9 cellular contexts compared by ENCODE assay signal in the genomic region with DNA sequence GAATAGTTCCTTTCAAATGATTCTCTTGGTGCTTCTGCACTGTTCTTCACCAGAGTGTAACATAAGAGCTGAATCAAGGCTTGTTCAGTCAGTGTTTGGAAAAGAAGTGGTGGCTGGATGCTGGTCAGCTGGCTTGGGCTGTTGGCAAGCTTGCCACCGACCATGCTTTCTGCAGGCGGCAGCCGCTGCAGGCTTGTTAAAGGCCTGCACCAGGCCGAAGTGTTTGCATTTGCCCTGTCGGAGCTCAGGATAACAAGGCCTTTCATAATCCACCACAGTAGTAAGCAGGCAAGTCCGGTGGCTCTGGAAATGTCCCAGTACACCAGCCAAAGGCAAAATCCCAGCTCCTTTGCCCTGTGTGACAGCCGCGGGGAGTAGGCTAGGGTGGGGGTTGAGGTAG. TPM values are rescaled to one million over a fixed set of nuclear protein-coding genes. Genes with fewer than 3 reads are reported as not detected.
DNase-seq lines count a peak whose midpoint lies in the region; ATAC-seq and TF ChIP-seq lines count a peak whose summit lies in the region.
"Had no signal": no experiment of that assay in that cellular context is flagged by ENCODE, and none has a peak within 500 bp of the region (broad histone marks: within the 10 kb centered on the region; RNA-seq: fewer than 3 reads in every experiment).

No MANE protein-coding gene starts in this region.

- intact Hi-C loops in right cardiac atrium (cut with DNase I) (no loop called here), stomach (cut with DNase I; ENCODE audit: low total_unique reads) (no loop called here)

- TF ChIP-seq CTCF in stomach (IDR thresholded peaks at IDR 0.05) = no peak

- H3K9me3 ChIP-seq in right cardiac atrium (ENCODE audit: control insufficient read depth, low read length) (no peaks in the 10 kb centered on the region), stomach (no peaks in the 10 kb centered on the region)

- H3K4me3 ChIP-seq in right cardiac atrium (ENCODE audit: low read length) = no peak overlapping the region
- H3K4me3 ChIP-seq in stomach = no peak overlapping the region

- TF ChIP-seq POLR2A in stomach (IDR thresholded peaks at IDR 0.05) = no peak

- peaks cover 4% of the 10 kb centered on the region for H3K4me1 Mint-ChIP-seq in activated T-cell treated with anti-CD3 and anti-CD28 coated beads, Interleukin-2, amount 50 U/mL, for 4 hours (ENCODE audit: low read depth)

- TF ChIP-seq EP300 in stomach (IDR thresholded peaks at IDR 0.05) = no peak

- H3K9me3 Mint-ChIP-seq in activated T-cell treated with anti-CD3 and anti-CD28 coated beads, Interleukin-2, amount 50 U/mL, for 4 hours = no peaks in the 10 kb centered on the region
- H3K9me3 Mint-ChIP-seq: T-cell had no signal

- H3K27ac ChIP-seq in right cardiac atrium (ENCODE audit: low read length) (peak overlapping the region; percentile 68), stomach (peak overlapping the region; percentile 16 to 69 (median 45))

- ATAC-seq in GM21390 (IDR thresholded peaks at IDR 0.05; ENCODE audit: unreplicated experiment) (peak; percentile 14), right cardiac atrium (peak; percentile 87 to 94), HG03378 (IDR thresholded peaks at IDR 0.05; ENCODE audit: unreplicated experiment) (no peak), HG02588 (IDR thresholded peaks at IDR 0.05; ENCODE audit: unreplicated experiment) (no peak), HG03039 (IDR thresholded peaks at IDR 0.05; ENCODE audit: unreplicated experiment) (no peak)
- ATAC-seq in activated T-cell treated with anti-CD3 and anti-CD28 coated beads, Interleukin-2, amount 50 U/mL, for 4 hours = no peak
- ATAC-seq: T-cell had no signal

- no peaks in the 10 kb centered on the region for H3K36me3 ChIP-seq in stomach

- peaks cover 2% of the 10 kb centered on the region for H3K36me3 Mint-ChIP-seq in activated T-cell treated with anti-CD3 and anti-CD28 coated beads, Interleukin-2, amount 50 U/mL, for 4 hours (ENCODE audit: insufficient read depth)

- WGBS in right cardiac atrium = 10% methylated on average over 8 of the region's 8 CpGs
- 17 to 41% (median 18%) methylated on average over 8 of the region's 8 CpGs for WGBS in stomach, 5 donors

- H3K27me3 Mint-ChIP-seq in activated T-cell treated with anti-CD3 and anti-CD28 coated beads, Interleukin-2, amount 50 U/mL, for 4 hours (ENCODE audit: low read depth) = no peaks in the 10 kb centered on the region
- H3K27me3 Mint-ChIP-seq: T-cell had no signal

- H3K4me3 Mint-ChIP-seq in activated T-cell treated with anti-CD3 and anti-CD28 coated beads, Interleukin-2, amount 50 U/mL, for 4 hours = no peak overlapping the region
- H3K4me3 Mint-ChIP-seq: T-cell had no signal

- H3K27me3 ChIP-seq in right cardiac atrium (ENCODE audit: control insufficient read depth, insufficient read depth) (no peaks in the 10 kb centered on the region), stomach (no peaks in the 10 kb centered on the region)

- peaks cover 26% of the 10 kb centered on the region for H3K4me1 ChIP-seq in right cardiac atrium (ENCODE audit: control insufficient read depth, insufficient read depth, low read length)
- peaks cover 3 to 91% (median 54%) of the 10 kb centered on the region in 4 donors for H3K4me1 ChIP-seq in stomach

- DNase-seq in amniotic epithelial cell (ENCODE audit: low read depth) (peak; percentile 13), right cardiac atrium (peak; percentile 73 to 92 (median 92)), stomach (peak; percentile 85)
- DNase-seq in activated T-cell treated with anti-CD3 and anti-CD28 coated beads, Interleukin-2, amount 50 U/mL, for 4 hours = no peak
- DNase-seq: T-cell had no signal

RNA-seq across cellular contexts. Expression of a gene that starts 26.9 kb away (rescaled TPM):
- total RNA-seq in right cardiac atrium (100 to 1,000 TPM in 3 of 4 donors, 10 to 100 TPM in 1; 96.8 to 152 (median 113) TPM), stomach (100 to 1,000 TPM in 2 of 5 donors, 10 to 100 TPM in 3; 21.9 to 204 (median 44.3) TPM)
- polyA plus RNA-seq in right cardiac atrium (30.7 TPM), stomach (10 to 100 TPM in 1 of 3 donors, 1 to 10 TPM in 2; 5.8 to 12.1 (median 9.6) TPM)
- total RNA-seq in activated T-cell treated with anti-CD3 and anti-CD28 coated beads, Interleukin-2, amount 50 U/mL, for 4 hours = 1 to 10 TPM; 4.5 to 6.0 (median 5.2) TPM

Comparison
In these comparisons a context has a peak if more than half of its experiments do, and no peak if none do; other contexts are left out.
1. ATAC-seq: peak in GM21390 (single experiment) and right cardiac atrium (2 of 2); none in activated T-cell treated with anti-CD3 and anti-CD28 coated beads, Interleukin-2, amount 50 U/mL, for 4 hours (0 of 2), HG03378 (single experiment), HG02588 (single experiment) and HG03039 (single experiment).